In genomic region chr5:152673601-152674000, GRCh38 we compare ENCODE assay signal across 19 cellular contexts.
"Had no signal": no experiment of that assay in that cellular context is flagged by ENCODE, and none has a peak within 500 bp of the region (broad histone marks: within the 10 kb centered on the region; RNA-seq: fewer than 3 reads in every experiment).

No MANE protein-coding gene starts in this region.

- H3K27ac ChIP-seq: brain microvascular endothelial cell, RWPE1 had no signal

- DNase-seq: activated CD4-positive, alpha-beta T cell treated with anti-CD3 and anti-CD28 coated beads for 4 hours; activated CD8-positive, alpha-beta memory T cell treated with anti-CD3 and anti-CD28 coated beads, Interleukin-2, amount 50 U/mL, for 4 hours; activated CD8-positive, alpha-beta T cell treated with anti-CD3 and anti-CD28 coated beads for 36 hours; activated gamma-delta T cell treated with Interleukin-2 at 50 U/mL for 16 hours; activated naive CD4-positive, alpha-beta T cell treated with anti-CD3 and anti-CD28 coated beads, Interleukin-2, amount 10 ng/mL, durations not matched to agents 7 days and 5 days; activated naive CD8-positive, alpha-beta T cell treated with anti-CD3 and anti-CD28 coated beads for 36 hours; activated T-cell treated with anti-CD3 and anti-CD28 coated beads, Interleukin-2, amount 50 U/mL, for 72 hours; brain microvascular endothelial cell; caudate nucleus; NCI-H1092; NCI-H1417; NCI-H2029; NCI-H345; NCI-H510A; NCI-H526 treated with DMSO at 0.1 percent for 48 hours; NCI-H82; SHP77 had no signal

- ATAC-seq: activated CD4-positive, CD25-positive, alpha-beta regulatory T cell treated with anti-CD3 and anti-CD28 coated beads, Interleukin-2, amount 50 U/mL, for 24 hours; activated CD8-positive, alpha-beta T cell treated with anti-CD3 and anti-CD28 coated beads for 36 hours; activated T-cell treated with anti-CD3 and anti-CD28 coated beads, Interleukin-2, amount 50 U/mL, for 72 hours had no signal

- H3K36me3 ChIP-seq: brain microvascular endothelial cell had no signal

- H3K27me3 ChIP-seq: brain microvascular endothelial cell had no signal
